Comparison of ENCODE assay signal across 18 cellular contexts in the genomic region with DNA sequence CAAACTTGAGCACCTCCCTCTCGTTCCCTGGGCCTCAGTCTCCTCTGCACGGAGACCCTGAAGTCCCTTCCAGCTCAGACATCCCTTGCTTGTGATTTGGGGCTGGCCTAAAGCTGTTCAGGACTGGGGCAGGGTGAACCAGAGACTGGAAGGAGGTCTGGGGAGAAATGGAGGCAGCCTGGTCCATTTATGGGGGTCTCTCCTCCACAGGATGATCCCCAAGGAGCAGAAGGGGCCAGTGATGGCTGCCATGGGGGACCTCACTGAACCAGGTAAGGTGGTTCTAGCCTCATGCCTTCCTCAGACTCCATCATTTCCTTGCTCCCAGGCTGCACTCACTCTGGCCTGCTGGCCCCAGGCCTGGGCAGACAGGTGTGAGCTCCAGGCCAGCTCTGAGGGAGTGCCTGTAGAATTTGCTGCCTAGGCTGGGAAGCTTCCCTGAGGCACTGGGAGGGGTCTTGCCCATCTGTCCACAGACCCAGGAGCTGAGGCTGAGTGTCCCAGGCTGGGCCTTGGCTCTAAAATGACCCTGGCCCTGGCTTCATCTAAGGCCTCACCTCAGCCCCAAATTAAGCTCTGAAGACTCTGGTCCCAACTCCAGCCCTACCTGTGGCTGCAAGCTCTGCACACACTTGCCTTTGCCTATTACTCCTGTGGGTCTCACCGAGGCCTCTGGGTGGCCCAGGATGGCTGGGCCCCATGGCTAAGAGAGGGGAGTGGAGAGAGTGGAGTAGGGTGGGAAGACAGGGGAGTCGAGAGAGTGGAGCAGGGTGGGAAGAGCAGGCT. TPM values are rescaled to one million over a fixed set of nuclear protein-coding genes. Genes with fewer than 3 reads are reported as not detected.
"Had no signal": no experiment of that assay in that cellular context is flagged by ENCODE, and none has a peak within 500 bp of the region (broad histone marks: within the 10 kb centered on the region; RNA-seq: fewer than 3 reads in every experiment).

No MANE protein-coding gene starts in this region.

- FAIRE-seq: frontal cortex had no signal

- H3K36me3 ChIP-seq: heart left ventricle, prostate gland, spleen had no signal

- H3K4me3 ChIP-seq: heart left ventricle, lung, mucosa of descending colon, prostate gland, spleen had no signal

- ATAC-seq: effector memory CD8-positive, alpha-beta T cell; heart left ventricle; left colon; mucosa of descending colon; naive thymus-derived CD8-positive, alpha-beta T cell; sciatic nerve; stimulated activated naive CD8-positive, alpha-beta T cell treated with anti-CD3 and anti-CD28 coated beads, Interleukin-15, amount 100 ng/mL, for 72 hours; T-helper 17 cell had no signal

- H3K4me1 ChIP-seq: prostate gland had no signal

- H3K9me3 ChIP-seq: heart left ventricle, mucosa of descending colon, prostate gland, spleen had no signal

- H3K9me3 Mint-ChIP-seq: activated T-helper 1 cell treated with anti-CD3 and anti-CD28 coated beads, Interleukin-12 subunit alpha, Interleukin-12 subunit beta, Interleukin-2, Interleukin-4 antibody, amounts not matched to agents 30 ng/mL and 10 ng/mL and 1 ng/mL, durations not matched to agents 14 hours and 24 hours and 36 hours; effector memory CD8-positive, alpha-beta T cell; naive thymus-derived CD8-positive, alpha-beta T cell; stimulated activated naive CD8-positive, alpha-beta T cell treated with anti-CD3 and anti-CD28 coated beads, Interleukin-15, amount 100 ng/mL, for 72 hours had no signal

- H3K27ac Mint-ChIP-seq: activated T-helper 1 cell treated with anti-CD3 and anti-CD28 coated beads, Interleukin-12 subunit alpha, Interleukin-12 subunit beta, Interleukin-2, Interleukin-4 antibody, amounts not matched to agents 30 ng/mL and 10 ng/mL and 1 ng/mL, durations not matched to agents 14 hours and 24 hours and 36 hours; effector memory CD8-positive, alpha-beta T cell; stimulated activated naive CD8-positive, alpha-beta T cell treated with anti-CD3 and anti-CD28 coated beads, Interleukin-15, amount 100 ng/mL, for 72 hours; T-helper 17 cell had no signal

- H3K4me1 Mint-ChIP-seq: stimulated activated naive CD8-positive, alpha-beta T cell treated with anti-CD3 and anti-CD28 coated beads, Interleukin-15, amount 100 ng/mL, for 72 hours had no signal

- H3K27me3 ChIP-seq: heart left ventricle had no signal

- H3K36me3 Mint-ChIP-seq: naive thymus-derived CD8-positive, alpha-beta T cell had no signal

- DNase-seq: activated CD4-positive, alpha-beta T cell treated with anti-CD3 and anti-CD28 coated beads for 48 hours; activated naive CD4-positive, alpha-beta T cell treated with Interleukin-2 at 50 U/mL for 16 hours; anterior cingulate cortex; dermis blood vessel endothelial cell; effector memory CD8-positive, alpha-beta T cell; left colon; mucosa of descending colon; naive thymus-derived CD8-positive, alpha-beta T cell; occipital lobe; spleen; stimulated activated naive CD8-positive, alpha-beta T cell treated with anti-CD3 and anti-CD28 coated beads, Interleukin-15, amount 100 ng/mL, for 72 hours; T-helper 17 cell had no signal

- H3K4me3 Mint-ChIP-seq: activated T-helper 1 cell treated with anti-CD3 and anti-CD28 coated beads, Interleukin-12 subunit alpha, Interleukin-12 subunit beta, Interleukin-2, Interleukin-4 antibody, amounts not matched to agents 30 ng/mL and 10 ng/mL and 1 ng/mL, durations not matched to agents 14 hours and 24 hours and 36 hours; effector memory CD8-positive, alpha-beta T cell; naive thymus-derived CD8-positive, alpha-beta T cell; stimulated activated naive CD8-positive, alpha-beta T cell treated with anti-CD3 and anti-CD28 coated beads, Interleukin-15, amount 100 ng/mL, for 72 hours; T-helper 17 cell had no signal

- H3K27ac ChIP-seq: heart left ventricle, prostate gland, spleen had no signal

RNA-seq across cellular contexts. Expression of a gene that starts 1.9 kb away (rescaled TPM):
- total RNA-seq: naive thymus-derived CD8-positive, alpha-beta T cell; T-helper 17 cell had no signal

RNA-seq across cellular contexts. Expression of a gene that starts 22.5 kb away (rescaled TPM):
- total RNA-seq: activated T-helper 1 cell treated with anti-CD3 and anti-CD28 coated beads, Interleukin-12 subunit alpha, Interleukin-12 subunit beta, Interleukin-2, Interleukin-4 antibody, amounts not matched to agents 30 ng/mL and 10 ng/mL and 1 ng/mL, durations not matched to agents 14 hours and 24 hours and 36 hours had no signal
- polyA plus RNA-seq: naive thymus-derived CD8-positive, alpha-beta T cell had no signal
